8 cellular contexts compared by ENCODE assay signal in genomic region chr15:94576889-94577533, GRCh38.
DNase-seq lines count a peak whose midpoint lies in the region; ATAC-seq and TF ChIP-seq lines count a peak whose summit lies in the region.

No MANE protein-coding gene starts in this region.

- POLR2A ChIA-PET in PC-3 (lab: Charles Lee; ENCODE audit: unreplicated experiment): no interaction called here

- no peaks in the 10 kb centered on the region for H3K9me3 Mint-ChIP-seq in natural killer cell treated with Interleukin-12 subunit alpha and Interleukin-12 subunit beta and Interleukin-15 and Interleukin-18, amount 100 ng/mL, for 72 hours

- TF ChIP-seq CTCF in PC-3 (conservative IDR thresholded peaks at IDR 0.05; ENCODE audit: low read depth, low read length): peak; percentile 63
- peak; percentile 87 to 88 for TF ChIP-seq CTCF in mammary epithelial cell (conservative IDR thresholded peaks at IDR 0.05 in 1 of 2, IDR thresholded peaks at IDR 0.05 in 1 of 2; ENCODE audit: extremely low read depth in 1 of 2, insufficient read depth in 1 of 2, low read depth in 1 of 2, low read length in 2 of 2)

- H3K4me3 ChIP-seq in PC-3 (ENCODE audit: low read length) (no peak overlapping the region), mammary epithelial cell (replicated peaks in 1 of 3; ENCODE audit: insufficient read depth in 1 of 3, low read depth in 2 of 3, low read length in 3 of 3) (no peak overlapping the region)

- intact Hi-C loops in PC-3 (cut with micrococcal nuclease): no loop called here
- intact Hi-C loops in mammary epithelial cell (cut with micrococcal nuclease): loop anchor here (2.0 to 10.0 kb wide), 3 partner anchors 105 to 412 kb away; no protein-coding TSS in a partner anchor

- ATAC-seq in GM18861 (IDR thresholded peaks at IDR 0.05; ENCODE audit: unreplicated experiment) (peak; percentile 71), HG03039 (IDR thresholded peaks at IDR 0.05; ENCODE audit: unreplicated experiment) (peak; percentile 67), PC-3 (no peak)
- ATAC-seq in natural killer cell treated with Interleukin-12 subunit alpha and Interleukin-12 subunit beta and Interleukin-15 and Interleukin-18, amount 100 ng/mL, for 72 hours: peak in 1 of 2 donors; percentile 70

- DNase-seq in COLO668 (lab: John Stamatoyannopoulos, UW; ENCODE audit: unreplicated experiment): peak; percentile 25
- peak; percentile 25 for DNase-seq in PC-3
- DNase-seq in mammary epithelial cell: peak; percentile 31
- peak; percentile 69 for DNase-seq in natural killer cell treated with Interleukin-12 subunit alpha and Interleukin-12 subunit beta and Interleukin-15 and Interleukin-18, amount 100 ng/mL, for 72 hours (ENCODE audit: low spot score)
- DNase-seq in cortex of kidney (lab: John Stamatoyannopoulos, UW): no peak
- DNase-seq in DMS79 treated with DMSO at 0.1 percent for 48 hours (lab: John Stamatoyannopoulos, UW): no peak

- H3K9me2 ChIP-seq in PC-3 (replicated peaks; ENCODE audit: low read length): no peaks in the 10 kb centered on the region

- H3K4me1 ChIP-seq in PC-3 (ENCODE audit: insufficient read depth, low read length) (no peaks in the 10 kb centered on the region), mammary epithelial cell (ENCODE audit: insufficient read depth, low read length) (no peaks in the 10 kb centered on the region)

- CTCF ChIA-PET in PC-3 (lab: Charles Lee): no interaction called here
- CTCF ChIA-PET in mammary epithelial cell (lab: Charles Lee; ENCODE audit: low non-redundant PET): interaction anchor here (0.7 kb wide), 1 partner anchor 164 kb away, joined by 4 read pairs; no protein-coding TSS in a partner anchor

- H3K36me3 ChIP-seq in PC-3 (ENCODE audit: low read depth, low read length) (no peaks in the 10 kb centered on the region), mammary epithelial cell (ENCODE audit: insufficient read depth, low read length) (no peaks in the 10 kb centered on the region)

- H3K4me1 Mint-ChIP-seq in natural killer cell treated with Interleukin-12 subunit alpha and Interleukin-12 subunit beta and Interleukin-15 and Interleukin-18, amount 100 ng/mL, for 72 hours (ENCODE audit: low read depth in 2 of 2): peaks cover 7% of the 10 kb centered on the region in 2 donors

- H4K20me1 ChIP-seq in PC-3 (ENCODE audit: low read length): no peaks in the 10 kb centered on the region
- H4K20me1 ChIP-seq in mammary epithelial cell (ENCODE audit: insufficient read depth, low read length): no peaks in the 10 kb centered on the region

- H3K27me3 Mint-ChIP-seq in natural killer cell treated with Interleukin-12 subunit alpha and Interleukin-12 subunit beta and Interleukin-15 and Interleukin-18, amount 100 ng/mL, for 72 hours: peaks cover 47 to 60% of the 10 kb centered on the region in 2 donors

- H3F3A ChIP-seq in PC-3 (ENCODE audit: low read length, unreplicated experiment): no peaks in the 10 kb centered on the region

- H3K27ac Mint-ChIP-seq in natural killer cell treated with Interleukin-12 subunit alpha and Interleukin-12 subunit beta and Interleukin-15 and Interleukin-18, amount 100 ng/mL, for 72 hours: no peak overlapping the region

- H3K79me2 ChIP-seq in PC-3 (ENCODE audit: low read length): no peaks in the 10 kb centered on the region
- no peaks in the 10 kb centered on the region for H3K79me2 ChIP-seq in mammary epithelial cell (ENCODE audit: insufficient read depth, low read length)

- dilution Hi-C loops in mammary epithelial cell (cut with HindIII; ENCODE audit: low sequenced_read_pairs): no loop called here

- no peak overlapping the region for H3K4me3 Mint-ChIP-seq in natural killer cell treated with Interleukin-12 subunit alpha and Interleukin-12 subunit beta and Interleukin-15 and Interleukin-18, amount 100 ng/mL, for 72 hours

- peaks cover 28% of the 10 kb centered on the region for H3K27me3 ChIP-seq in PC-3 (ENCODE audit: low read length)
- H3K27me3 ChIP-seq in mammary epithelial cell (ENCODE audit: insufficient read depth, low read length): no peaks in the 10 kb centered on the region

- H3K27ac ChIP-seq in PC-3 (ENCODE audit: low read length): no peak overlapping the region
- no peak overlapping the region for H3K27ac ChIP-seq in mammary epithelial cell (ENCODE audit: insufficient read depth, low read depth, low read length)

- H3K9me3 ChIP-seq in PC-3 (ENCODE audit: low read length) (no peaks in the 10 kb centered on the region), mammary epithelial cell (replicated peaks; ENCODE audit: insufficient read depth, low read length) (no peaks in the 10 kb centered on the region)

- in situ Hi-C loops in mammary epithelial cell (cut with MboI; ENCODE audit: low sequenced_read_pairs in 2 of 2): no loop called here

- H3K4me2 ChIP-seq in PC-3 (ENCODE audit: low read length) (no peak overlapping the region), mammary epithelial cell (ENCODE audit: insufficient read depth, low read depth, low read length) (no peak overlapping the region)

- no peaks in the 10 kb centered on the region for H3K36me3 Mint-ChIP-seq in natural killer cell treated with Interleukin-12 subunit alpha and Interleukin-12 subunit beta and Interleukin-15 and Interleukin-18, amount 100 ng/mL, for 72 hours

- 48% methylated on average over 11 of the region's 12 CpGs for WGBS in mammary epithelial cell (ENCODE audit: low coverage, missing lambda C conversion rate)

- H3K9ac ChIP-seq in PC-3 (ENCODE audit: low read length): no peak overlapping the region
- no peak overlapping the region for H3K9ac ChIP-seq in mammary epithelial cell (ENCODE audit: insufficient read depth, low read length)

- no peak overlapping the region for H2AFZ ChIP-seq in PC-3 (ENCODE audit: low read length)
- H2AFZ ChIP-seq in mammary epithelial cell (ENCODE audit: low read depth, low read length): no peak overlapping the region

- BruUV-seq in PC-3 (replicated peaks; lab: Mats Ljungman, UMichigan) (no TSS peak), mammary epithelial cell (replicated peaks; lab: Mats Ljungman, UMichigan) (no TSS peak)

Comparison
In these comparisons a context has a peak if more than half of its experiments do, and no peak if none do; other contexts are left out.
1. DNase-seq: peak in COLO668 (single experiment), PC-3 (single experiment), mammary epithelial cell (single experiment) and natural killer cell treated with Interleukin-12 subunit alpha and Interleukin-12 subunit beta and Interleukin-15 and Interleukin-18, amount 100 ng/mL, for 72 hours (single experiment); none in cortex of kidney (single experiment) and DMS79 treated with DMSO at 0.1 percent for 48 hours (single experiment).